In the genomic region with DNA sequence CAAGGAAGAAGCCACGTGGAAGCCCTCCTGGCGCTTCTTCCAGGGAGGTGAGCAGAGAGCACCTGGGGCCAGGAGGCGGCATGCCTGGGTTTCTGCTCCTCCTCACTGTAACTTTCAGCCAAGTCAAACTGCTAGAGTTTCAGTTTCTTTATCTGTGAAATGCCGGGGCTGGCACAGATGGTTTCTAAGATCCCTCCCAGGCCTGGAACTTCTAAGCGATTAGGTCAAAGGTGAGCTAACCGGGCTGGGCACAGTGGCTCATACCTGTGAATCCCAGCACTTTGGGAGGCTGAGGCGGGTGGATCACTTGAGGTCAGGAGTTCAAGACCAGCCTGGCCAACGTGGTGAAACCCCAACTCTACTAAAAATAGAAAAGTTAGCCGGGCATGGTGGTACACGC, we compare ENCODE assay signal across 8 cellular contexts. TPM values are rescaled to one million over a fixed set of nuclear protein-coding genes. Genes with fewer than 3 reads are reported as not detected.
DNase-seq lines count a peak whose midpoint lies in the region; ATAC-seq and TF ChIP-seq lines count a peak whose summit lies in the region.
"Not testable (repeated sequence)": the region's sequence is repeated elsewhere in the genome, so short reads cannot be mapped to it uniquely, and the experiment has no call there.

No MANE protein-coding gene starts in this region.

- H3K4me3 ChIP-seq in BLaER1 treated with 17β-estradiol and CSF1 and Interleukin-3, amounts not matched to agents 10 nM and 100 nM; MM.1S (ENCODE audit: low read length); liver (ENCODE audit: low read depth in 1 of 3, low read length in 3 of 3): not testable (repeated sequence)

- H3K9me2 ChIP-seq in MM.1S (replicated peaks; ENCODE audit: insufficient read depth, low read length) = not testable (repeated sequence)

- peak overlapping the region; percentile 80 to 92 (median 87); a peak in 21 of 22 replicates for H3K27ac ChIP-seq in BLaER1 treated with 17β-estradiol and CSF1 and Interleukin-3, amounts not matched to agents 10 nM and 100 nM
- H3K27ac ChIP-seq in MM.1S (ENCODE audit: low read length) = peak overlapping the region; percentile 81; the same call in 1 of the 2 replicates
- H3K27ac ChIP-seq in liver (ENCODE audit: low read depth in 1 of 2, low read length in 2 of 2) = not testable (repeated sequence)

- peaks cover 5 to 72% (median 50%) of the 10 kb centered on the region in 11 experiments; a peak in 18 of 22 replicates for H4K20me1 ChIP-seq in BLaER1 treated with 17β-estradiol and CSF1 and Interleukin-3, amounts not matched to agents 10 nM and 100 nM
- H4K20me1 ChIP-seq in MM.1S (ENCODE audit: insufficient read depth, low read length) = not testable (repeated sequence)

- H2AFZ ChIP-seq in MM.1S (ENCODE audit: low read length) = not testable (repeated sequence)

- TF ChIP-seq RAD21 in liver (IDR thresholded peaks at IDR 0.05) = not testable (repeated sequence)

- not testable (repeated sequence) for H3K79me2 ChIP-seq in MM.1S (ENCODE audit: low read length)

- H3F3A ChIP-seq in MM.1S (ENCODE audit: insufficient read depth, low read length) = peaks cover 26% of the 10 kb centered on the region

- H3K9ac ChIP-seq in BLaER1 treated with 17β-estradiol and CSF1 and Interleukin-3, amounts not matched to agents 10 nM and 100 nM = peak overlapping the region; percentile 60 to 81 (median 74); a peak in 17 of 22 replicates
- not testable (repeated sequence) for H3K9ac ChIP-seq in MM.1S (ENCODE audit: low read length); liver (ENCODE audit: low read depth in 1 of 2, low read length in 2 of 2)

- peaks cover 48% of the 10 kb centered on the region for H3K4me1 Mint-ChIP-seq in activated CD8-positive, alpha-beta T cell treated with anti-CD3 and anti-CD28 coated beads for 36 hours (ENCODE audit: low read depth)
- peaks cover 36% of the 10 kb centered on the region for H3K4me1 Mint-ChIP-seq in activated naive CD8-positive, alpha-beta T cell treated with anti-CD3 and anti-CD28 coated beads, Interleukin-2, amount 10 ng/mL, durations not matched to agents 7 days and 5 days
- H3K4me1 Mint-ChIP-seq in stimulated activated memory B cell treated with anti-CD40 and anti-IgM and Interleukin-4, amounts not matched to agents 10 μg/mL and 1 μg/mL and 100 μg/mL, for 72 hours = peaks cover 43% of the 10 kb centered on the region

- CTCF ChIA-PET in activated CD8-positive, alpha-beta T cell treated with anti-CD3 and anti-CD28 coated beads for 36 hours (lab: Charles Lee) = interaction anchor here (1.5 to 1.7 kb wide), 2 partner anchors 10 to 33 kb away, joined by 4 read pairs; no protein-coding TSS in a partner anchor

- not testable (repeated sequence) for H3K9me3 Mint-ChIP-seq in activated CD8-positive, alpha-beta T cell treated with anti-CD3 and anti-CD28 coated beads for 36 hours; activated naive CD8-positive, alpha-beta T cell treated with anti-CD3 and anti-CD28 coated beads, Interleukin-2, amount 10 ng/mL, durations not matched to agents 7 days and 5 days; stimulated activated memory B cell treated with anti-CD40 and anti-IgM and Interleukin-4, amounts not matched to agents 10 μg/mL and 1 μg/mL and 100 μg/mL, for 72 hours

- intact Hi-C loops in activated CD8-positive, alpha-beta T cell treated with anti-CD3 and anti-CD28 coated beads for 36 hours (cut with micrococcal nuclease) = not testable (repeated sequence)

- H3K4me3 Mint-ChIP-seq in activated CD8-positive, alpha-beta T cell treated with anti-CD3 and anti-CD28 coated beads for 36 hours = peak overlapping the region; percentile 65
- peak overlapping the region; percentile 76 for H3K4me3 Mint-ChIP-seq in activated naive CD8-positive, alpha-beta T cell treated with anti-CD3 and anti-CD28 coated beads, Interleukin-2, amount 10 ng/mL, durations not matched to agents 7 days and 5 days
- peak overlapping the region; percentile 67 for H3K4me3 Mint-ChIP-seq in stimulated activated memory B cell treated with anti-CD40 and anti-IgM and Interleukin-4, amounts not matched to agents 10 μg/mL and 1 μg/mL and 100 μg/mL, for 72 hours

- POLR2A ChIA-PET in activated CD8-positive, alpha-beta T cell treated with anti-CD3 and anti-CD28 coated beads for 36 hours (lab: Charles Lee) = interaction anchor here (0.7 to 3.9 kb wide), 4 partner anchors 9 to 104 kb away, joined by 3 to 38 read pairs (median 5); a partner anchor contains a TSS
- POLR2A ChIA-PET in activated naive CD8-positive, alpha-beta T cell treated with anti-CD3 and anti-CD28 coated beads, Interleukin-2, amount 10 ng/mL, durations not matched to agents 7 days and 5 days (lab: Charles Lee) = interaction anchor here (1.3 to 2.8 kb wide), 8 partner anchors 9 to 54 kb away, joined by 3 to 39 read pairs (median 8); a partner anchor contains a TSS

- H3K27me3 Mint-ChIP-seq in activated CD8-positive, alpha-beta T cell treated with anti-CD3 and anti-CD28 coated beads for 36 hours; activated naive CD8-positive, alpha-beta T cell treated with anti-CD3 and anti-CD28 coated beads, Interleukin-2, amount 10 ng/mL, durations not matched to agents 7 days and 5 days; stimulated activated memory B cell treated with anti-CD40 and anti-IgM and Interleukin-4, amounts not matched to agents 10 μg/mL and 1 μg/mL and 100 μg/mL, for 72 hours: not testable (repeated sequence)

- H3K36me3 Mint-ChIP-seq in activated CD8-positive, alpha-beta T cell treated with anti-CD3 and anti-CD28 coated beads for 36 hours (ENCODE audit: low read depth) = peaks cover 11% of the 10 kb centered on the region
- not testable (repeated sequence) for H3K36me3 Mint-ChIP-seq in activated naive CD8-positive, alpha-beta T cell treated with anti-CD3 and anti-CD28 coated beads, Interleukin-2, amount 10 ng/mL, durations not matched to agents 7 days and 5 days; stimulated activated memory B cell treated with anti-CD40 and anti-IgM and Interleukin-4, amounts not matched to agents 10 μg/mL and 1 μg/mL and 100 μg/mL, for 72 hours

- WGBS in liver = 24% methylated on average over 9 of the region's 10 CpGs

- H3K27me3 ChIP-seq in BLaER1 treated with 17β-estradiol and CSF1 and Interleukin-3, amounts not matched to agents 10 nM and 100 nM = peaks cover 90 to 100% (median 97%) of the 10 kb centered on the region in 11 experiments
- not testable (repeated sequence) for H3K27me3 ChIP-seq in MM.1S (replicated peaks; ENCODE audit: insufficient read depth, low read length); liver (ENCODE audit: control insufficient read depth in 4 of 4, insufficient read depth in 4 of 4, low read length in 3 of 4)

- TF ChIP-seq CTCF in MM.1S (IDR thresholded peaks at IDR 0.05; ENCODE audit: low read length); activated CD8-positive, alpha-beta T cell treated with anti-CD3 and anti-CD28 coated beads for 36 hours (IDR thresholded peaks at IDR 0.05); liver (IDR thresholded peaks at IDR 0.05; ENCODE audit: low read depth, low read length, missing input control): not testable (repeated sequence)

- DNase-seq in MM.1S = peak; percentile 61
- peak; percentile 52 for DNase-seq in activated CD8-positive, alpha-beta T cell treated with anti-CD3 and anti-CD28 coated beads for 36 hours
- DNase-seq in activated naive CD8-positive, alpha-beta T cell treated with anti-CD3 and anti-CD28 coated beads, Interleukin-2, amount 10 ng/mL, durations not matched to agents 7 days and 5 days = not testable (repeated sequence)

- ATAC-seq in GM18873 (IDR thresholded peaks at IDR 0.05; ENCODE audit: low FRiP score, unreplicated experiment) (peak; percentile 54), HG02610 (IDR thresholded peaks at IDR 0.05; ENCODE audit: unreplicated experiment) (peak; percentile 52)
- peak; percentile 32 for ATAC-seq in activated CD8-positive, alpha-beta T cell treated with anti-CD3 and anti-CD28 coated beads for 36 hours
- ATAC-seq in activated naive CD8-positive, alpha-beta T cell treated with anti-CD3 and anti-CD28 coated beads, Interleukin-2, amount 10 ng/mL, durations not matched to agents 7 days and 5 days (ENCODE audit: low read depth) = peak; percentile 45
- peak; percentile 69 for ATAC-seq in stimulated activated memory B cell treated with anti-CD40 and anti-IgM and Interleukin-4, amounts not matched to agents 10 μg/mL and 1 μg/mL and 100 μg/mL, for 72 hours

- H3K4me2 ChIP-seq in BLaER1 treated with 17β-estradiol and CSF1 and Interleukin-3, amounts not matched to agents 10 nM and 100 nM = peak overlapping the region; percentile 67 to 90 (median 84); a peak in 21 of 22 replicates
- H3K4me2 ChIP-seq in MM.1S (ENCODE audit: low read depth, low read length) = peak overlapping the region; percentile 37; the same call in 1 of the 2 replicates

- H3K36me3 ChIP-seq in BLaER1 treated with 17β-estradiol and CSF1 and Interleukin-3, amounts not matched to agents 10 nM and 100 nM; MM.1S (replicated peaks; ENCODE audit: insufficient read depth, low read length); liver (ENCODE audit: control insufficient read depth in 4 of 4, insufficient read depth in 3 of 4, low read depth in 1 of 4, low read length in 3 of 4): not testable (repeated sequence)

- peaks cover 48 to 58% (median 52%) of the 10 kb centered on the region in 10 experiments for H3K4me1 ChIP-seq in BLaER1 treated with 17β-estradiol and CSF1 and Interleukin-3, amounts not matched to agents 10 nM and 100 nM
- H3K4me1 ChIP-seq in MM.1S (ENCODE audit: low read length) (peaks cover 38% of the 10 kb centered on the region), liver (ENCODE audit: control insufficient read depth in 4 of 4, insufficient read depth in 4 of 4, low read length in 3 of 4) (peaks cover 8 to 11% (median 10%) of the 10 kb centered on the region in 4 donors)

- H3K9me3 ChIP-seq in BLaER1 treated with 17β-estradiol and CSF1 and Interleukin-3, amounts not matched to agents 10 nM and 100 nM (replicated peaks in 1 of 11) = peaks cover 0 to 12% (median 0%) of the 10 kb centered on the region in 11 experiments; a peak in 3 of 22 replicates
- not testable (repeated sequence) for H3K9me3 ChIP-seq in MM.1S (replicated peaks; ENCODE audit: insufficient read depth, low read length); liver (ENCODE audit: control insufficient read depth in 4 of 4, low read length in 3 of 4)

- peak overlapping the region; percentile 90 for H3K27ac Mint-ChIP-seq in activated CD8-positive, alpha-beta T cell treated with anti-CD3 and anti-CD28 coated beads for 36 hours
- peak overlapping the region; percentile 92 for H3K27ac Mint-ChIP-seq in activated naive CD8-positive, alpha-beta T cell treated with anti-CD3 and anti-CD28 coated beads, Interleukin-2, amount 10 ng/mL, durations not matched to agents 7 days and 5 days
- peak overlapping the region; percentile 88 for H3K27ac Mint-ChIP-seq in stimulated activated memory B cell treated with anti-CD40 and anti-IgM and Interleukin-4, amounts not matched to agents 10 μg/mL and 1 μg/mL and 100 μg/mL, for 72 hours

RNA-seq across cellular contexts. Expression of a gene that starts 7.8 kb away (rescaled TPM):
- 1 to 10 TPM; 4.4 to 4.5 TPM for total RNA-seq in activated CD8-positive, alpha-beta T cell treated with anti-CD3 and anti-CD28 coated beads for 36 hours
- 1 to 10 TPM; 8.6 to 9.7 TPM for total RNA-seq in activated naive CD8-positive, alpha-beta T cell treated with anti-CD3 and anti-CD28 coated beads, Interleukin-2, amount 10 ng/mL, durations not matched to agents 7 days and 5 days
- 1 to 10 TPM; 2.9 TPM for total RNA-seq in liver
- 1 to 10 TPM; 5.3 to 5.8 TPM for polyA plus RNA-seq in liver

RNA-seq across cellular contexts. Expression of a gene that starts 8.8 kb away (rescaled TPM):
- total RNA-seq in activated CD8-positive, alpha-beta T cell treated with anti-CD3 and anti-CD28 coated beads for 36 hours = 100 to 1,000 TPM; 115 to 116 TPM
- total RNA-seq in activated naive CD8-positive, alpha-beta T cell treated with anti-CD3 and anti-CD28 coated beads, Interleukin-2, amount 10 ng/mL, durations not matched to agents 7 days and 5 days = 100 to 1,000 TPM; 101 to 107 TPM
- total RNA-seq in liver = 10 to 100 TPM; 15.6 to 26.9 TPM
- polyA plus RNA-seq in liver = 10 to 100 TPM in 1 of 2 donors, 1 to 10 TPM in 1; 7.9 to 12.1 TPM

RNA-seq across cellular contexts. Expression of a gene that starts 36.0 kb away (rescaled TPM):
- 10 to 100 TPM; 14.3 to 15.8 TPM for total RNA-seq in activated CD8-positive, alpha-beta T cell treated with anti-CD3 and anti-CD28 coated beads for 36 hours
- total RNA-seq in activated naive CD8-positive, alpha-beta T cell treated with anti-CD3 and anti-CD28 coated beads, Interleukin-2, amount 10 ng/mL, durations not matched to agents 7 days and 5 days = 10 to 100 TPM; 18.1 to 18.8 TPM
- total RNA-seq in liver = 1 to 10 TPM; 7.5 to 7.9 TPM
- polyA plus RNA-seq in liver = 1 to 10 TPM; 1.0 to 6.4 TPM

RNA-seq across cellular contexts. Expression of a gene that starts 39.3 kb away (rescaled TPM):
- total RNA-seq in activated CD8-positive, alpha-beta T cell treated with anti-CD3 and anti-CD28 coated beads for 36 hours = 100 to 1,000 TPM; 134 to 136 TPM
- 100 to 1,000 TPM; 127 to 135 TPM for total RNA-seq in activated naive CD8-positive, alpha-beta T cell treated with anti-CD3 and anti-CD28 coated beads, Interleukin-2, amount 10 ng/mL, durations not matched to agents 7 days and 5 days
- total RNA-seq in liver = 10 to 100 TPM; 17.6 to 35.6 TPM
- 10 to 100 TPM; 19.1 to 55.8 TPM for polyA plus RNA-seq in liver

RNA-seq across cellular contexts. Expression of a gene that starts 45.6 kb away (rescaled TPM):
- 100 to 1,000 TPM; 123 to 136 TPM for total RNA-seq in activated CD8-positive, alpha-beta T cell treated with anti-CD3 and anti-CD28 coated beads for 36 hours
- total RNA-seq in activated naive CD8-positive, alpha-beta T cell treated with anti-CD3 and anti-CD28 coated beads, Interleukin-2, amount 10 ng/mL, durations not matched to agents 7 days and 5 days = 10 to 100 TPM; 79.5 to 84.3 TPM
- total RNA-seq in liver = 10 to 100 TPM; 20.5 to 30.6 TPM
- polyA plus RNA-seq in liver = 10 to 100 TPM; 58.2 to 58.8 TPM
